In genomic region chr12:6551496-6552139, GRCh38 we compare ENCODE assay signal across 10 cellular contexts. TPM values are rescaled to one million over a fixed set of nuclear protein-coding genes. Genes with fewer than 3 reads are reported as not detected.
DNase-seq lines count a peak whose midpoint lies in the region; ATAC-seq and TF ChIP-seq lines count a peak whose summit lies in the region.
"Had no signal": no experiment of that assay in that cellular context is flagged by ENCODE, and none has a peak within 500 bp of the region (broad histone marks: within the 10 kb centered on the region; RNA-seq: fewer than 3 reads in every experiment).

No MANE protein-coding gene starts in this region.

- peaks cover 19% of the 10 kb centered on the region for H3K36me3 Mint-ChIP-seq in nephron (ENCODE audit: low read depth)

- POLR2A ChIA-PET in AG04450 (lab: Yijun Ruan, JAX) (interaction anchor here (0.7 to 11.1 kb wide), 3 partner anchors 14 to 81 kb away, joined by 3 to 218 read pairs (median 5); partner anchors contain the start of gene GAPDH), PC-3 (lab: Charles Lee; ENCODE audit: unreplicated experiment) (no interaction called here)

- H3K9me3 Mint-ChIP-seq in nephron = no peaks in the 10 kb centered on the region
- H3K9me3 Mint-ChIP-seq: T-helper 1 cell treated with Interleukin-12 subunit alpha and Interleukin-12 subunit beta and Interleukin-4 antibody, amounts not matched to agents 30 μg/mL and 1 μg/mL, for 36 hours had no signal

- H3K4me1 Mint-ChIP-seq in nephron = peaks cover 72% of the 10 kb centered on the region

- peak overlapping the region; percentile 43 to 92 (median 79) for H3K4me3 Mint-ChIP-seq in nephron

- no peak overlapping the region for H3K9ac ChIP-seq in PC-3 (ENCODE audit: low read length)

- H3K27me3 ChIP-seq in AG04450 (ENCODE audit: control insufficient read depth, insufficient read depth, low read length) = no peaks in the 10 kb centered on the region
- H3K27me3 ChIP-seq in PC-3 (ENCODE audit: low read length) = no peaks in the 10 kb centered on the region

- H3K4me2 ChIP-seq in PC-3 (ENCODE audit: low read length) = no peak overlapping the region

- no peaks in the 10 kb centered on the region for H4K20me1 ChIP-seq in PC-3 (ENCODE audit: low read length)

- peaks cover 2% of the 10 kb centered on the region; the same call in 1 of the 2 replicates for H3K36me3 ChIP-seq in PC-3 (ENCODE audit: low read depth, low read length)

- H3K79me2 ChIP-seq in PC-3 (ENCODE audit: low read length) = no peaks in the 10 kb centered on the region

- TF ChIP-seq CTCF in AG04450 (IDR thresholded peaks at IDR 0.05; ENCODE audit: low read depth, low read length) = no peak
- no peak for TF ChIP-seq CTCF in PC-3 (conservative IDR thresholded peaks at IDR 0.05; ENCODE audit: low read depth, low read length)
- TF ChIP-seq CTCF in nephron (IDR thresholded peaks at IDR 0.05; ENCODE audit: unreplicated experiment in 3 of 3) = no peak

- H3K27ac Mint-ChIP-seq in nephron = peak overlapping the region; percentile 78 to 98 (median 88)
- H3K27ac Mint-ChIP-seq: T-helper 1 cell treated with Interleukin-12 subunit alpha and Interleukin-12 subunit beta and Interleukin-4 antibody, amounts not matched to agents 30 μg/mL and 1 μg/mL, for 36 hours had no signal

- BruUV-seq in PC-3 (replicated peaks; lab: Mats Ljungman, UMichigan) = no TSS peak

- H3K27me3 Mint-ChIP-seq in nephron (ENCODE audit: low read depth) = no peaks in the 10 kb centered on the region

- H3K9me3 ChIP-seq in AG04450 (ENCODE audit: control insufficient read depth, insufficient read depth, low read length) (no peaks in the 10 kb centered on the region), PC-3 (ENCODE audit: low read length) (no peaks in the 10 kb centered on the region)

- H3K9me2 ChIP-seq in PC-3 (replicated peaks; ENCODE audit: low read length) = no peaks in the 10 kb centered on the region

- no peaks in the 10 kb centered on the region for H3F3A ChIP-seq in PC-3 (ENCODE audit: low read length, unreplicated experiment)

- CTCF ChIA-PET in AG04450 (lab: Charles Lee) = interaction anchor here (0.6 to 10.3 kb wide), 7 partner anchors 10 to 318 kb away, joined by 3 to 103 read pairs (median 3); partner anchors contain the start of gene ZNF384
- CTCF ChIA-PET in PC-3 (lab: Charles Lee) = interaction anchor here (0.6 to 1.0 kb wide), 2 partner anchors 11 to 12 kb away, joined by 3 to 8 read pairs; no protein-coding TSS in a partner anchor

- no peak overlapping the region for H2AFZ ChIP-seq in PC-3 (ENCODE audit: low read length)

- intact Hi-C loops in PC-3 (cut with micrococcal nuclease) = no loop called here

- DNase-seq in AG04450 (ENCODE audit: low read depth, low spot score) (no peak), PC-3 (no peak), epithelial cell of prostate (ENCODE audit: low read depth, low spot score) (no peak), occipital lobe (lab: John Stamatoyannopoulos, UW) (no peak), AML-193 (lab: John Stamatoyannopoulos, UW) (no peak), NCI-H1105 (lab: John Stamatoyannopoulos, UW) (no peak)
- DNase-seq in stimulated activated CD4-positive, alpha-beta T cell treated with anti-CD3 and anti-CD28 coated beads, Interleukin-2, amount 100 ng/mL, for 48 hours = no peak
- DNase-seq: Karpas-422 had no signal

- peak overlapping the region; percentile 75 for H3K27ac ChIP-seq in AG04450 (ENCODE audit: low read depth, low read length)
- H3K27ac ChIP-seq in PC-3 (ENCODE audit: low read length) = no peak overlapping the region
- peak overlapping the region; percentile 64 for H3K27ac ChIP-seq in epithelial cell of prostate

- H3K4me3 ChIP-seq in AG04450 (ENCODE audit: low read depth, low read length) = 0 out of 2 replicates have a peak overlapping the region, but pooled peaks have one; percentile 20
- H3K4me3 ChIP-seq in PC-3 (ENCODE audit: low read length) = no peak overlapping the region

- ATAC-seq in PC-3 = peak; percentile 56

- peaks cover 19% of the 10 kb centered on the region for H3K4me1 ChIP-seq in PC-3 (ENCODE audit: insufficient read depth, low read length)

RNA-seq across cellular contexts. Expression of gene IFFO1, which starts 4.2 kb away (rescaled TPM):
- 23.8 and 24.2 TPM in 2 replicates for polyA plus RNA-seq in AG04450 (2011; rRNA removed)
- polyA minus RNA-seq in AG04450 (2011; rRNA and poly(A)+ RNA removed) = 17.8 and 18.2 TPM in 2 replicates
- total RNA-seq in PC-3 (2014; rRNA removed) = 0.11 and 1.0 TPM in 2 replicates
- 4.4 TPM for total RNA-seq in occipital lobe

RNA-seq across cellular contexts. Expression of gene NOP2, which starts 16.5 kb away (rescaled TPM):
- 35.7 and 41.3 TPM in 2 replicates for polyA plus RNA-seq in AG04450 (2011; rRNA removed)
- polyA minus RNA-seq in AG04450 (2011; rRNA and poly(A)+ RNA removed) = 31.7 and 43.9 TPM in 2 replicates
- total RNA-seq in PC-3 (2014; rRNA removed) = 63.3 and 83.8 TPM in 2 replicates
- total RNA-seq in occipital lobe = 10.8 TPM

RNA-seq across cellular contexts. Expression of gene GAPDH, which starts 17.3 kb away (rescaled TPM):
- polyA plus RNA-seq in AG04450 (2011; rRNA removed) = 9,160 and 11,356 TPM in 2 replicates
- polyA minus RNA-seq in AG04450 (2011; rRNA and poly(A)+ RNA removed) = 15,456 and 19,888 TPM in 2 replicates
- total RNA-seq in PC-3 (2014; rRNA removed) (6,976 and 7,326 TPM in 2 replicates), occipital lobe (1,311 TPM)

RNA-seq across cellular contexts. Expression of gene CHD4, which starts 55.6 kb away (rescaled TPM):
- polyA plus RNA-seq in AG04450 (2011; rRNA removed) = 86.3 and 119 TPM in 2 replicates
- polyA minus RNA-seq in AG04450 (2011; rRNA and poly(A)+ RNA removed) = 235 and 284 TPM in 2 replicates
- total RNA-seq in PC-3 (2014; rRNA removed) (216 and 231 TPM in 2 replicates), occipital lobe (149 TPM)

RNA-seq across cellular contexts. Expression of gene NCAPD2, which starts 57.7 kb away (rescaled TPM):
- 36.1 and 38.4 TPM in 2 replicates for polyA plus RNA-seq in AG04450 (2011; rRNA removed)
- 55.6 and 63.1 TPM in 2 replicates for polyA minus RNA-seq in AG04450 (2011; rRNA and poly(A)+ RNA removed)
- total RNA-seq in PC-3 (2014; rRNA removed) (105 TPM in 2 replicates), occipital lobe (9.0 TPM)
